9 cellular contexts compared by ENCODE assay signal in genomic region chr7:22561356-22561755, GRCh38.
DNase-seq lines count a peak whose midpoint lies in the region; ATAC-seq, FAIRE-seq and TF ChIP-seq lines count a peak whose summit lies in the region.
"Had no signal": no experiment of that assay in that cellular context is flagged by ENCODE, and none has a peak within 500 bp of the region (broad histone marks: within the 10 kb centered on the region; RNA-seq: fewer than 3 reads in every experiment).

No MANE protein-coding gene starts in this region.

- H3K27me3 ChIP-seq in DOHH2 (ENCODE audit: control insufficient read depth, low read length) (peaks cover 35% of the 10 kb centered on the region), gastroesophageal sphincter (no peaks in the 10 kb centered on the region), pancreas (no peaks in the 10 kb centered on the region)

- H3K79me2 ChIP-seq in DOHH2 (ENCODE audit: control insufficient read depth, low read length), result no peaks in the 10 kb centered on the region

- intact Hi-C loops in pancreas (cut with DNase I), result no loop called here

- no peaks in the 10 kb centered on the region for H3K9me3 ChIP-seq in DOHH2 (ENCODE audit: control insufficient read depth, insufficient read depth, low read length)
- H3K9me3 ChIP-seq in gastroesophageal sphincter, result no peaks in the 10 kb centered on the region
- no peaks in the 10 kb centered on the region for H3K9me3 ChIP-seq in pancreas

- TF ChIP-seq POLR2A in gastroesophageal sphincter (IDR thresholded peaks at IDR 0.05), result no peak

- POLR2A ChIA-PET in RWPE1 (lab: Yijun Ruan, JAX; ENCODE audit: low non-redundant PET), result no interaction called here

- no peak for TF ChIP-seq EP300 in gastroesophageal sphincter (IDR thresholded peaks at IDR 0.05)

- no peaks in the 10 kb centered on the region for H3K9me2 ChIP-seq in DOHH2 (replicated peaks; ENCODE audit: control insufficient read depth, low read length)

- no peaks in the 10 kb centered on the region for H3F3A ChIP-seq in DOHH2 (ENCODE audit: control insufficient read depth, insufficient read depth)

- H3K4me2 ChIP-seq in DOHH2 (ENCODE audit: low read length), result peak overlapping the region; percentile 56; the same call in 1 of the 2 replicates

- TF ChIP-seq CTCF in DOHH2 (IDR thresholded peaks at IDR 0.05; ENCODE audit: low read depth, low read length, poor library complexity, severe bottlenecking) (no peak), RWPE1 (conservative IDR thresholded peaks at IDR 0.05; ENCODE audit: low read depth) (no peak), gastroesophageal sphincter (IDR thresholded peaks at IDR 0.05) (no peak), pancreas (IDR thresholded peaks at IDR 0.05) (no peak)

- no peaks in the 10 kb centered on the region for H4K20me1 ChIP-seq in DOHH2 (ENCODE audit: control insufficient read depth, insufficient read depth, low read depth, low read length)

- H3K27ac ChIP-seq in DOHH2 (ENCODE audit: low read depth, low read length) (no peak overlapping the region), RWPE1 (peak overlapping the region; percentile 75), gastroesophageal sphincter (peak overlapping the region; percentile 30 to 80 (median 74)), pancreas (peak overlapping the region in 3 of 4 donors; percentile 24 to 63 (median 27))

- peaks cover 54% of the 10 kb centered on the region for H3K4me1 ChIP-seq in DOHH2 (ENCODE audit: control insufficient read depth, low read length)
- H3K4me1 ChIP-seq in gastroesophageal sphincter, result peaks cover 0 to 63% (median 43%) of the 10 kb centered on the region in 3 donors
- peaks cover 17 to 35% (median 20%) of the 10 kb centered on the region in 3 donors for H3K4me1 ChIP-seq in pancreas

- ATAC-seq in gastroesophageal sphincter (peak; percentile 90), pancreas (peak; percentile 75 to 88 (median 78)), GM21526 (IDR thresholded peaks at IDR 0.05; ENCODE audit: low FRiP score, unreplicated experiment) (no peak), GM21723 (IDR thresholded peaks at IDR 0.05; ENCODE audit: unreplicated experiment) (no peak)

- H3K36me3 ChIP-seq in DOHH2 (ENCODE audit: control insufficient read depth, low read length), result no peaks in the 10 kb centered on the region
- no peaks in the 10 kb centered on the region for H3K36me3 ChIP-seq in gastroesophageal sphincter
- no peaks in the 10 kb centered on the region for H3K36me3 ChIP-seq in pancreas

- 5 to 18% methylated on average over 11 to 13 of the region's 13 CpGs for WGBS in gastroesophageal sphincter (ENCODE audit: low coverage in 1 of 2), 2 donors
- 9 to 11% methylated on average over 13 of the region's 13 CpGs for WGBS in pancreas, 2 donors

- H3K4me3 ChIP-seq in DOHH2 (ENCODE audit: low read length) (no peak overlapping the region), gastroesophageal sphincter (no peak overlapping the region), pancreas (no peak overlapping the region)

- FAIRE-seq in pancreas (lab: Jason Lieb, UNC), result no peak

- CTCF ChIA-PET in RWPE1 (lab: Yijun Ruan, JAX), result interaction anchor here (0.6 to 3.6 kb wide), 5 partner anchors 106 to 494 kb away, joined by 3 to 50 read pairs (median 19); partner anchors contain the start of gene IL6

- DNase-seq in RWPE1 (ENCODE audit: low spot score) (peak; percentile 90), pancreas (peak in 5 of 6 donors; percentile 63 to 76 (median 65)), NCI-H2081 (lab: John Stamatoyannopoulos, UW) (no peak), COLO668 (lab: John Stamatoyannopoulos, UW; ENCODE audit: unreplicated experiment) (no peak)
- DNase-seq: activated naive CD4-positive, alpha-beta T cell treated with anti-CD3 and anti-CD28 coated beads, Interleukin-2, amount 50 U/mL, for 16 hours had no signal

Comparison
In these comparisons a context has a peak if more than half of its experiments do, and no peak if none do; other contexts are left out.
1. DNase-seq: peak in RWPE1 (single experiment) and pancreas (5 of 6); none in NCI-H2081 (0 of 2) and COLO668 (single experiment).
2. ATAC-seq: peak in gastroesophageal sphincter (single experiment) and pancreas (4 of 4); none in GM21526 (single experiment) and GM21723 (single experiment).